Comparison of ENCODE assay signal across 1 cellular context in genomic region chrX:99301990-99302389, GRCh38.
TF ChIP-seq lines count a peak whose summit lies in the region.

No MANE protein-coding gene starts in this region.

TF ChIP-seq in liver, 16 proteins besides CTCF, POLR2A, EP300 and RAD21 (continued from another document):
- TF ChIP-seq, protein P1, sequence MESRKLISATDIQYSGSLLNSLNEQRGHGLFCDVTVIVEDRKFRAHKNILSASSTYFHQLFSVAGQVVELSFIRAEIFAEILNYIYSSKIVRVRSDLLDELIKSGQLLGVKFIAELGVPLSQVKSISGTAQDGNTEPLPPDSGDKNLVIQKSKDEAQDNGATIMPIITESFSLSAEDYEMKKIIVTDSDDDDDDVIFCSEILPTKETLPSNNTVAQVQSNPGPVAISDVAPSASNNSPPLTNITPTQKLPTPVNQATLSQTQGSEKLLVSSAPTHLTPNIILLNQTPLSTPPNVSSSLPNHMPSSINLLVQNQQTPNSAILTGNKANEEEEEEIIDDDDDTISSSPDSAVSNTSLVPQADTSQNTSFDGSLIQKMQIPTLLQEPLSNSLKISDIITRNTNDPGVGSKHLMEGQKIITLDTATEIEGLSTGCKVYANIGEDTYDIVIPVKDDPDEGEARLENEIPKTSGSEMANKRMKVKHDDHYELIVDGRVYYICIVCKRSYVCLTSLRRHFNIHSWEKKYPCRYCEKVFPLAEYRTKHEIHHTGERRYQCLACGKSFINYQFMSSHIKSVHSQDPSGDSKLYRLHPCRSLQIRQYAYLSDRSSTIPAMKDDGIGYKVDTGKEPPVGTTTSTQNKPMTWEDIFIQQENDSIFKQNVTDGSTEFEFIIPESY (IDR thresholded peaks at IDR 0.05): no peak
TF ChIP-seq in liver: peak in this region for 0.
